11 cellular contexts compared by ENCODE assay signal in genomic region chr16:58236831-58237230, GRCh38. TPM values are rescaled to one million over a fixed set of nuclear protein-coding genes. Genes with fewer than 3 reads are reported as not detected.
DNase-seq lines count a peak whose midpoint lies in the region; ATAC-seq, FAIRE-seq and TF ChIP-seq lines count a peak whose summit lies in the region.
"Had no signal": no experiment of that assay in that cellular context is flagged by ENCODE, and none has a peak within 500 bp of the region (broad histone marks: within the 10 kb centered on the region; RNA-seq: fewer than 3 reads in every experiment).

No MANE protein-coding gene starts in this region.

- no peak overlapping the region for H3K27ac ChIP-seq in astrocyte (ENCODE audit: low read depth, low read length)
- H3K27ac ChIP-seq: prostate gland, tibial artery, VCaP had no signal

- no peaks in the 10 kb centered on the region for H4K20me1 ChIP-seq in astrocyte (ENCODE audit: insufficient read depth, low read length)

- H3K9me3 ChIP-seq in astrocyte (ENCODE audit: insufficient read depth, low read depth, low read length): no peaks in the 10 kb centered on the region
- H3K9me3 ChIP-seq: prostate gland, tibial artery had no signal

- H3K4me1 Mint-ChIP-seq in astrocyte (ENCODE audit: low read depth, unreplicated experiment) (no peaks in the 10 kb centered on the region), mesothelial cell of epicardium (peaks cover 3% of the 10 kb centered on the region)

- no peak overlapping the region for H3K4me3 ChIP-seq in astrocyte (ENCODE audit: insufficient read depth, low read depth, low read length)

- peaks cover 4% of the 10 kb centered on the region for H3K4me1 ChIP-seq in astrocyte (ENCODE audit: insufficient read depth, low read length)
- H3K4me1 ChIP-seq: prostate gland had no signal

- H3K9ac ChIP-seq in astrocyte (ENCODE audit: low read length): no peak overlapping the region

- ATAC-seq in HG02884 (IDR thresholded peaks at IDR 0.05; ENCODE audit: unreplicated experiment): peak; percentile 14

- H3K27me3 Mint-ChIP-seq in astrocyte (ENCODE audit: low read depth, unreplicated experiment): peaks cover 24% of the 10 kb centered on the region
- peaks cover 36% of the 10 kb centered on the region for H3K27me3 Mint-ChIP-seq in mesothelial cell of epicardium (ENCODE audit: low read depth)

- DNase-seq in ELF-1 (ENCODE audit: low read depth, low spot score) (peak; percentile 30), astrocyte (ENCODE audit: low read depth) (no peak), mesothelial cell of epicardium (ENCODE audit: low spot score in 2 of 2, unreplicated experiment in 2 of 2) (no peak), globus pallidus (ENCODE audit: low spot score) (no peak), AG08396 (ENCODE audit: low spot score) (no peak), amygdala (lab: John Stamatoyannopoulos, UW) (no peak)
- DNase-seq: activated gamma-delta T cell had no signal

- FAIRE-seq in astrocyte (lab: Jason Lieb, UNC): no peak

- peak overlapping the region; percentile 89 for H3K4me3 Mint-ChIP-seq in astrocyte (ENCODE audit: unreplicated experiment)
- H3K4me3 Mint-ChIP-seq in mesothelial cell of epicardium: peak overlapping the region; percentile 80

- no peak for TF ChIP-seq CTCF in astrocyte (IDR thresholded peaks at IDR 0.05; ENCODE audit: insufficient read depth, low read depth, low read length)
- TF ChIP-seq CTCF in mesothelial cell of epicardium (IDR thresholded peaks at IDR 0.05; ENCODE audit: unreplicated experiment): no peak

- H3K27ac Mint-ChIP-seq in astrocyte (ENCODE audit: unreplicated experiment): no peak overlapping the region
- H3K27ac Mint-ChIP-seq in mesothelial cell of epicardium: no peak overlapping the region

- H3K36me3 ChIP-seq in astrocyte (ENCODE audit: insufficient read depth, low read length): no peaks in the 10 kb centered on the region
- H3K36me3 ChIP-seq: prostate gland, tibial artery had no signal

- H3K27me3 ChIP-seq in astrocyte (ENCODE audit: insufficient read depth, low read length): peaks cover 25% of the 10 kb centered on the region

- no peak overlapping the region for H2AFZ ChIP-seq in astrocyte (ENCODE audit: low read depth, low read length)

- H3K79me2 ChIP-seq in astrocyte (ENCODE audit: insufficient read depth, low read length): no peaks in the 10 kb centered on the region

- H3K9me3 Mint-ChIP-seq in astrocyte (ENCODE audit: unreplicated experiment) (no peaks in the 10 kb centered on the region), mesothelial cell of epicardium (peaks cover 5% of the 10 kb centered on the region)

- H3K36me3 Mint-ChIP-seq in astrocyte (ENCODE audit: low read depth, unreplicated experiment): no peaks in the 10 kb centered on the region
- no peaks in the 10 kb centered on the region for H3K36me3 Mint-ChIP-seq in mesothelial cell of epicardium

- H3K4me2 ChIP-seq in astrocyte (ENCODE audit: low read length): peak overlapping the region; percentile 87

RNA-seq across cellular contexts. Expression of gene CSNK2A2, which starts 38.9 kb away (rescaled TPM):
- total RNA-seq in astrocyte (87.7 and 96.2 TPM in 2 replicates), mesothelial cell of epicardium (76.8 to 80.9 TPM (median 79.3 TPM) in 3 replicates)

RNA-seq across cellular contexts. Expression of gene PRSS54, which starts 58.0 kb away (rescaled TPM):
- total RNA-seq in astrocyte: not detected in 2 replicates
- total RNA-seq in mesothelial cell of epicardium: not detected in 3 replicates
